ENCODE assay signal across 8 cellular contexts in genomic region chr1:176208034-176208433, GRCh38. TPM values are rescaled to one million over a fixed set of nuclear protein-coding genes. Genes with fewer than 3 reads are reported as not detected.
DNase-seq lines count a peak whose midpoint lies in the region; ATAC-seq and TF ChIP-seq lines count a peak whose summit lies in the region.

No MANE protein-coding gene starts in this region.

- H3K23ac ChIP-seq in H9 (ENCODE audit: insufficient read length, low read depth, low read length): no peak overlapping the region

- TF ChIP-seq CTCF in H9 (conservative IDR thresholded peaks at IDR 0.05): no peak
- no peak for TF ChIP-seq CTCF in gastroesophageal sphincter (IDR thresholded peaks at IDR 0.05)

- no CpG with 5 or more reads among the region's 9 CpGs for WGBS in H9 (ENCODE audit: extremely low coverage, insufficient read length, low lambda C conversion rate)
- 47 to 59% methylated on average over 7 to 9 of the region's 9 CpGs for WGBS in gastroesophageal sphincter (ENCODE audit: low coverage in 1 of 2), 2 donors

- H3K4me2 ChIP-seq in H9 (ENCODE audit: insufficient read depth, insufficient read length, low read length) (peak overlapping the region; percentile 48), skeletal muscle satellite cell (ENCODE audit: low read length) (peak overlapping the region; percentile 85)

- H2BK12ac ChIP-seq in H9 (ENCODE audit: insufficient read length, low read depth, low read length): no peak overlapping the region

- no peak overlapping the region for H3T11ph ChIP-seq in H9 (ENCODE audit: low read length)

- peaks cover 22% of the 10 kb centered on the region; the same call in 1 of the 2 replicates for H3K79me2 ChIP-seq in H9 (ENCODE audit: insufficient read depth, low read length)

- H4K8ac ChIP-seq in H9 (replicated peaks; ENCODE audit: insufficient read length, low read depth, low read length): no peak overlapping the region

- no peaks in the 10 kb centered on the region for H3K36me3 ChIP-seq in gastroesophageal sphincter
- H3K36me3 ChIP-seq in skeletal muscle satellite cell (ENCODE audit: insufficient read depth, low read length): no peaks in the 10 kb centered on the region

- H3K23me2 ChIP-seq in H9 (ENCODE audit: insufficient read length, low read depth, low read length, poor library complexity, severe bottlenecking): no peaks in the 10 kb centered on the region

- TF ChIP-seq EP300 in gastroesophageal sphincter (IDR thresholded peaks at IDR 0.05): no peak

- H3K27ac ChIP-seq in H9 (ENCODE audit: insufficient read length, low read depth, low read length) (no peak overlapping the region), gastroesophageal sphincter (peak overlapping the region in 3 of 4 donors; percentile 94 to 99 (median 99))

- no peak overlapping the region for H3K18ac ChIP-seq in H9 (ENCODE audit: insufficient read length, low read depth, low read length)

- no peak overlapping the region for H3K56ac ChIP-seq in H9 (ENCODE audit: insufficient read length, low read depth, low read length)

- H2AFZ ChIP-seq in H9 (ENCODE audit: low read length): no peak overlapping the region

- H3K27ac Mint-ChIP-seq in H9: peak overlapping the region; percentile 89 to 98 (median 90); a peak in 3 of 7 replicates
- peak overlapping the region; percentile 99 for H3K27ac Mint-ChIP-seq in T-helper 2 cell treated with Interferon-gamma antibody and Interleukin-4, amounts not matched to agents 5 μg/mL and 100 μg/mL, for 36 hours

- H3K14ac ChIP-seq in H9 (ENCODE audit: insufficient read depth, low read length): no peak overlapping the region

- H3K36me3 Mint-ChIP-seq in H9 (ENCODE audit: insufficient read depth in 1 of 3, low read depth in 3 of 3): peaks cover 0 to 3% (median 0%) of the 10 kb centered on the region in 3 experiments; a peak in 2 of 7 replicates
- peaks cover 10% of the 10 kb centered on the region for H3K36me3 Mint-ChIP-seq in T-helper 2 cell treated with Interferon-gamma antibody and Interleukin-4, amounts not matched to agents 5 μg/mL and 100 μg/mL, for 36 hours (ENCODE audit: low read depth)

- H3K9me3 Mint-ChIP-seq in H9: no peaks in the 10 kb centered on the region; a peak in 1 of 5 replicates
- no peaks in the 10 kb centered on the region for H3K9me3 Mint-ChIP-seq in T-helper 2 cell treated with Interferon-gamma antibody and Interleukin-4, amounts not matched to agents 5 μg/mL and 100 μg/mL, for 36 hours

- peaks cover 19 to 28% of the 10 kb centered on the region in 2 experiments for H3K4me1 Mint-ChIP-seq in H9
- H3K4me1 Mint-ChIP-seq in T-helper 2 cell treated with Interferon-gamma antibody and Interleukin-4, amounts not matched to agents 5 μg/mL and 100 μg/mL, for 36 hours (ENCODE audit: low read depth): peaks cover 23% of the 10 kb centered on the region

- H2BK15ac ChIP-seq in H9 (ENCODE audit: low read depth, low read length): no peak overlapping the region

- TF ChIP-seq POLR2A in gastroesophageal sphincter (IDR thresholded peaks at IDR 0.05): no peak

- DNase-seq in H9 (no peak), Ammon's horn (ENCODE audit: low spot score) (no peak), MV-4-11 (lab: John Stamatoyannopoulos, UW) (no peak)
- DNase-seq in T-helper 2 cell treated with Interferon-gamma antibody and Interleukin-4, amounts not matched to agents 5 μg/mL and 100 μg/mL, for 36 hours (ENCODE audit: low spot score): no peak

- no peak overlapping the region for H3K4ac ChIP-seq in H9 (ENCODE audit: low read depth, low read length)

- H2BK5ac ChIP-seq in H9 (ENCODE audit: insufficient read length, low read length): no peak overlapping the region

- no peaks in the 10 kb centered on the region; the same call in 1 of the 2 replicates for H3K27me3 Mint-ChIP-seq in H9 (ENCODE audit: low read depth)
- no peaks in the 10 kb centered on the region for H3K27me3 Mint-ChIP-seq in T-helper 2 cell treated with Interferon-gamma antibody and Interleukin-4, amounts not matched to agents 5 μg/mL and 100 μg/mL, for 36 hours (ENCODE audit: low read depth)

- H3K9me3 ChIP-seq in H9 (ENCODE audit: control insufficient read depth, low read depth, low read length): no peaks in the 10 kb centered on the region
- H3K9me3 ChIP-seq in gastroesophageal sphincter: no peaks in the 10 kb centered on the region
- H3K9me3 ChIP-seq in skeletal muscle satellite cell (replicated peaks; ENCODE audit: low read length): no peaks in the 10 kb centered on the region

- H3K9ac ChIP-seq in H9 (ENCODE audit: extremely low read depth, insufficient read length, low read length): no peak overlapping the region
- peak overlapping the region; percentile 94 for H3K9ac ChIP-seq in skeletal muscle satellite cell (ENCODE audit: low read depth, low read length)

- H3K4me1 ChIP-seq in H9 (ENCODE audit: insufficient read depth, low read length) (no peaks in the 10 kb centered on the region), gastroesophageal sphincter (peaks cover 5 to 42% (median 18%) of the 10 kb centered on the region in 3 donors), skeletal muscle satellite cell (ENCODE audit: control insufficient read depth, insufficient read depth, low read length) (peaks cover 16% of the 10 kb centered on the region)

- no peaks in the 10 kb centered on the region for H4K20me1 ChIP-seq in H9 (ENCODE audit: control insufficient read depth, insufficient read depth, insufficient read length)

- ATAC-seq in gastroesophageal sphincter: no peak
- no peak for ATAC-seq in HG03469 (IDR thresholded peaks at IDR 0.05; ENCODE audit: unreplicated experiment)
- no peak for ATAC-seq in HG03175 (IDR thresholded peaks at IDR 0.05; ENCODE audit: unreplicated experiment)

- H3K4me3 ChIP-seq in gastroesophageal sphincter (peak overlapping the region; percentile 84 to 99), skeletal muscle satellite cell (ENCODE audit: low read length) (peak overlapping the region; percentile 92)

- no peaks in the 10 kb centered on the region for H3K27me3 ChIP-seq in H9 (ENCODE audit: insufficient read depth, low read length)
- no peaks in the 10 kb centered on the region for H3K27me3 ChIP-seq in gastroesophageal sphincter
- H3K27me3 ChIP-seq in skeletal muscle satellite cell (ENCODE audit: control insufficient read depth, insufficient read depth, low read length): no peaks in the 10 kb centered on the region

- H2AK5ac ChIP-seq in H9 (ENCODE audit: insufficient read length, low read length): no peak overlapping the region

- no peak overlapping the region for H4K5ac ChIP-seq in H9 (ENCODE audit: insufficient read length, low read depth, low read length)

- H4K91ac ChIP-seq in H9 (ENCODE audit: insufficient read length, low read depth, low read length): no peak overlapping the region

- H3K79me1 ChIP-seq in H9 (ENCODE audit: insufficient read depth, low read depth, low read length, poor library complexity, severe bottlenecking): no peaks in the 10 kb centered on the region

- H2BK20ac ChIP-seq in H9 (ENCODE audit: low read depth, low read length, poor library complexity, severe bottlenecking): no peak overlapping the region

- no peak overlapping the region for H2BK120ac ChIP-seq in H9 (ENCODE audit: low read depth, low read length, poor library complexity, severe bottlenecking)

- H3K4me3 Mint-ChIP-seq in H9: peak overlapping the region; percentile 95 to 98
- H3K4me3 Mint-ChIP-seq in T-helper 2 cell treated with Interferon-gamma antibody and Interleukin-4, amounts not matched to agents 5 μg/mL and 100 μg/mL, for 36 hours: peak overlapping the region; percentile 97

RNA-seq across cellular contexts. Expression of gene COP1, which starts 0.9 kb away (rescaled TPM):
- total RNA-seq in H9 (2021) (41.3 and 44.6 TPM in 2 replicates), gastroesophageal sphincter (10 to 100 TPM; 37.7 to 51.4 (median 44.8) TPM)
- total RNA-seq in skeletal muscle satellite cell (2012; rRNA removed): 42.6 and 46.5 TPM in 2 replicates
